22 cellular contexts compared by ENCODE assay signal in the genomic region with DNA sequence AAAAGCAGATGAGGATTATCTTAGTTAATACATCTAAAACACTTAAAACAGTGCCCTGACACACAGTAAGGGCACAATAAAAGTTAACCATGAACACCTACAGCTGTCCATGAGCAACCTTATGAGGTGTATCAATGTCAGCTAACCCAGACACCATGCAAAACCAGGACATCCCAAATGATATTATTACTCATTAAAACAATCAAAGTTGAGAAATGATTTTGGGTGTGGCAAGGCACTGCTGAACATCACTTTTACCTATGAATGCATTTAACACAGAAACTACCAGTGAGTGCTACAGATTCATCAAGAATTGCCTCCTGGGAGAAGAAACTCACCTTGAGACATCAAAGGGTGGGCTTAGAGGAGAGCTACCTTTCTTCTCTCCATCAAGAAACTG. TPM values are rescaled to one million over a fixed set of nuclear protein-coding genes. Genes with fewer than 3 reads are reported as not detected.
"Had no signal": no experiment of that assay in that cellular context is flagged by ENCODE, and none has a peak within 500 bp of the region (broad histone marks: within the 10 kb centered on the region; RNA-seq: fewer than 3 reads in every experiment).

No MANE protein-coding gene starts in this region.

- H3K27ac Mint-ChIP-seq: activated CD4-positive, alpha-beta T cell treated with anti-CD3 and anti-CD28 coated beads, Interleukin-2, amount 10 ng/mL, durations not matched to agents 24 days and 14 days; activated CD8-positive, alpha-beta T cell treated with anti-CD3 and anti-CD28 coated beads, Interleukin-2, amount 10 ng/mL, durations not matched to agents 7 days and 5 days; nephron progenitor cell; stimulated activated naive CD8-positive, alpha-beta T cell treated with anti-CD3 and anti-CD28 coated beads, Interleukin-15, Interleukin-2, amounts not matched to agents 100 ng/mL and 50 ng/mL, for 24 hours; T-cell had no signal

- H3K9me3 Mint-ChIP-seq: activated CD4-positive, alpha-beta T cell treated with anti-CD3 and anti-CD28 coated beads, Interleukin-2, amount 10 ng/mL, durations not matched to agents 24 days and 14 days; activated naive CD4-positive, alpha-beta T cell treated with anti-CD3 and anti-CD28 coated beads, Interleukin-2, amount 50 U/mL, for 72 hours; nephron progenitor cell; stimulated activated naive CD8-positive, alpha-beta T cell treated with anti-CD3 and anti-CD28 coated beads, Interleukin-15, Interleukin-2, amounts not matched to agents 100 ng/mL and 50 ng/mL, for 24 hours; T-cell had no signal

- H3K4me3 ChIP-seq: adrenal gland, lower lobe of right lung, right atrium auricular region, tibial nerve, uterus had no signal

- DNase-seq: activated CD4-positive, alpha-beta T cell treated with anti-CD3 and anti-CD28 coated beads, Interleukin-2, amount 10 ng/mL, durations not matched to agents 24 days and 14 days; activated CD8-positive, alpha-beta T cell treated with anti-CD3 and anti-CD28 coated beads, Interleukin-2, amount 10 ng/mL, durations not matched to agents 7 days and 5 days; activated effector memory CD4-positive, alpha-beta T cell treated with Interleukin-2 at 50 U/mL for 16 hours; activated T-cell treated with anti-CD3 and anti-CD28 coated beads, Interleukin-2, amount 50 U/mL, for 48 hours; effector CD4-positive, alpha-beta T cell; foreskin melanocyte; glutamatergic neuron; islet precursor cell; lower lobe of right lung; midbrain; nephron progenitor cell; occipital lobe; stimulated activated CD4-positive, alpha-beta T cell treated with anti-CD3 and anti-CD28 coated beads, Interleukin-12 subunit alpha, Interleukin-12 subunit beta, amount 100 ng/mL, for 4 hours; stimulated activated CD4-positive, alpha-beta T cell treated with anti-CD3 and anti-CD28 coated beads, Interleukin-1b, Interleukin-23, amount 100 ng/mL, for 48 hours; stimulated activated CD8-positive, alpha-beta memory T cell treated with anti-CD3 and anti-CD28 coated beads, Interleukin-4, amount 100 ng/mL, for 48 hours; T-cell; uterus had no signal

- H3K36me3 ChIP-seq: uterus had no signal

- ATAC-seq: activated CD8-positive, alpha-beta T cell treated with anti-CD3 and anti-CD28 coated beads, Interleukin-2, amount 10 ng/mL, durations not matched to agents 7 days and 5 days; activated naive CD4-positive, alpha-beta T cell treated with anti-CD3 and anti-CD28 coated beads, Interleukin-2, amount 50 U/mL, for 72 hours; lower lobe of right lung; T-cell had no signal

- H3K27ac ChIP-seq: adrenal gland, lower lobe of right lung, right atrium auricular region, tibial nerve, uterus had no signal

- H3K4me3 Mint-ChIP-seq: activated CD4-positive, alpha-beta T cell treated with anti-CD3 and anti-CD28 coated beads, Interleukin-2, amount 10 ng/mL, durations not matched to agents 24 days and 14 days; activated CD8-positive, alpha-beta T cell treated with anti-CD3 and anti-CD28 coated beads, Interleukin-2, amount 10 ng/mL, durations not matched to agents 7 days and 5 days; nephron progenitor cell; stimulated activated naive CD8-positive, alpha-beta T cell treated with anti-CD3 and anti-CD28 coated beads, Interleukin-15, Interleukin-2, amounts not matched to agents 100 ng/mL and 50 ng/mL, for 24 hours; T-cell had no signal

- H3K27me3 ChIP-seq: adrenal gland, right atrium auricular region, tibial nerve, uterus had no signal

- H3K4me1 ChIP-seq: adrenal gland, lower lobe of right lung, right atrium auricular region, tibial nerve, uterus had no signal

- H3K27me3 Mint-ChIP-seq: activated CD4-positive, alpha-beta T cell treated with anti-CD3 and anti-CD28 coated beads, Interleukin-2, amount 10 ng/mL, durations not matched to agents 24 days and 14 days; stimulated activated naive CD8-positive, alpha-beta T cell treated with anti-CD3 and anti-CD28 coated beads, Interleukin-15, Interleukin-2, amounts not matched to agents 100 ng/mL and 50 ng/mL, for 24 hours; T-cell had no signal

- H3K9me3 ChIP-seq: adrenal gland, lower lobe of right lung, right atrium auricular region, tibial nerve, uterus had no signal

RNA-seq across cellular contexts. Expression of a gene that starts 45.5 kb away (rescaled TPM):
- total RNA-seq: right atrium auricular region had no signal
